Comparison of ENCODE assay signal across 1 cellular context in the genomic region with DNA sequence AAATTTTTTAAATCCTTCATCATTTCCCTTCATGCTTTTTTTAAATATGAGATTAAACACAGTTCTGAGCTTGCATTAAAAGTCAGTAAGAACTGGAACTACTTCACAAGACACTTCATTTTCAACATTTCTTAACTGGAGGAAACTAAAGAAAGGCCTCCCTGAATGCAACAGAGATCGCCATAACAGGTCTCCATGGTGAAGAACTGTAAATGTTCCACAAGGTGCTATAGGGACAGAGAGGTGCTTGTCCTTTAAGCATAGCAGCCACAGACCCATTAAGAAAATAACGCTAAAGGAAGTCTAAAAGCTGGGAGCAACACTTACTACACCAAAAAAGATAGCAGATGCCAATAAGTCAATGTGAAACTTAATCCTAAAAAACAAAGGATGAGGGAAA.
TF ChIP-seq lines count a peak whose summit lies in the region.

No MANE protein-coding gene starts in this region.

TF ChIP-seq in endothelial cell of umbilical vein, 7 proteins besides CTCF, POLR2A, EP300 and RAD21:
- TF ChIP-seq EZH2 (IDR thresholded peaks at IDR 0.05; ENCODE audit: borderline replicate concordance, low read depth, low read length, severe bottlenecking) (no peak), MYC (IDR thresholded peaks at IDR 0.05; ENCODE audit: low read depth, low read length) (no peak), POLR2AphosphoS5 (IDR thresholded peaks at IDR 0.05; ENCODE audit: insufficient read depth, low read depth, low read length) (no peak), GATA2 (IDR thresholded peaks at IDR 0.05; ENCODE audit: insufficient read depth, insufficient read length, low read depth, low read length) (no peak), JUN (IDR thresholded peaks at IDR 0.05; ENCODE audit: borderline replicate concordance, insufficient read depth, insufficient read length, low read depth) (no peak), FOS (IDR thresholded peaks at IDR 0.05; ENCODE audit: borderline replicate concordance, insufficient read depth, low read length) (no peak)
- TF ChIP-seq, protein P1, sequence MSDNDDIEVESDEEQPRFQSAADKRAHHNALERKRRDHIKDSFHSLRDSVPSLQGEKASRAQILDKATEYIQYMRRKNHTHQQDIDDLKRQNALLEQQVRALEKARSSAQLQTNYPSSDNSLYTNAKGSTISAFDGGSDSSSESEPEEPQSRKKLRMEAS (IDR thresholded peaks at IDR 0.05; ENCODE audit: insufficient read depth, insufficient read length), result no peak
